Comparison of ENCODE assay signal across 25 cellular contexts in the genomic region with DNA sequence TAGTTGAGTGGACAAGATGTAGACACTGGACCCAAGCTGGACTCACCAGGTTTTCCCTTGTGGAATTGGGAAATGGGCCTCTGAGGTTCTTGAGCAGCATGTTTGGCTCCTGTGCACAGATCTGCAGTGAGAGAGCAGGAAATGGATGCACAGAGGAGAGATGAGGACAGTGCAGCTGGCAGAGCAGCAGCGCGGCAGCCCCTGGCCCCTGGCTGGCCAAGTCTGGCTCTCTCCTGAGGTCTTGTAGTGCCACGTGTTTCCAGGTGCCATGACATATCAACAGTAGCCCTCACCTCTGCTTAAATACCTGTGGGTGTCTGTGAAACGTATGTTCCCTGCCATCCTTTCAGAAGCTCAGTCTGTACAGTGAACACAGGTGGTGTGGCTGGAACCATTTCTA.
"Had no signal": no experiment of that assay in that cellular context is flagged by ENCODE, and none has a peak within 500 bp of the region (broad histone marks: within the 10 kb centered on the region; RNA-seq: fewer than 3 reads in every experiment).

No MANE protein-coding gene starts in this region.

- H3K9me3 Mint-ChIP-seq: activated CD8-positive, alpha-beta T cell treated with anti-CD3 and anti-CD28 coated beads for 36 hours; activated naive CD4-positive, alpha-beta T cell treated with anti-CD3 and anti-CD28 coated beads, Interleukin-2, amount 10 ng/mL, durations not matched to agents 7 days and 5 days; dendritic cell treated with granulocyte-macrophage colony-stimulating factor and Interleukin-4, amounts not matched to agents 40 ng/mL and 50 ng/mL, for 4 days; natural killer cell; type B pancreatic cell had no signal

- H3K27ac ChIP-seq: esophagus muscularis mucosa, heart right ventricle, sigmoid colon, testis had no signal

- H3K27me3 ChIP-seq: esophagus muscularis mucosa, heart right ventricle, sigmoid colon, testis had no signal

- H3K27me3 Mint-ChIP-seq: progenitor cell of endocrine pancreas had no signal

- H3K4me1 ChIP-seq: testis had no signal

- H3K36me3 Mint-ChIP-seq: activated naive CD4-positive, alpha-beta T cell treated with anti-CD3 and anti-CD28 coated beads, Interleukin-2, amount 10 ng/mL, durations not matched to agents 7 days and 5 days; natural killer cell; type B pancreatic cell had no signal

- H3K9me3 ChIP-seq: esophagus muscularis mucosa, heart right ventricle, sigmoid colon, testis had no signal

- H3K4me2 ChIP-seq: smooth muscle cell had no signal

- H3K27ac Mint-ChIP-seq: activated CD4-positive, alpha-beta T cell treated with anti-CD3 and anti-CD28 coated beads, Interleukin-2, amount 10 ng/mL, durations not matched to agents 24 days and 14 days; activated CD8-positive, alpha-beta memory T cell treated with anti-CD3 and anti-CD28 coated beads, Interleukin-2, amount 10 ng/mL, durations not matched to agents 7 days and 5 days; activated CD8-positive, alpha-beta T cell treated with anti-CD3 and anti-CD28 coated beads for 36 hours; activated naive CD4-positive, alpha-beta T cell treated with anti-CD3 and anti-CD28 coated beads, Interleukin-2, amount 10 ng/mL, durations not matched to agents 7 days and 5 days; dendritic cell treated with granulocyte-macrophage colony-stimulating factor and Interleukin-4, amounts not matched to agents 40 ng/mL and 50 ng/mL, for 4 days; natural killer cell; progenitor cell of endocrine pancreas; type B pancreatic cell had no signal

- H3K4me3 Mint-ChIP-seq: activated CD4-positive, alpha-beta T cell treated with anti-CD3 and anti-CD28 coated beads, Interleukin-2, amount 10 ng/mL, durations not matched to agents 24 days and 14 days; activated CD8-positive, alpha-beta memory T cell treated with anti-CD3 and anti-CD28 coated beads, Interleukin-2, amount 10 ng/mL, durations not matched to agents 7 days and 5 days; activated CD8-positive, alpha-beta T cell treated with anti-CD3 and anti-CD28 coated beads for 36 hours; activated naive CD4-positive, alpha-beta T cell treated with anti-CD3 and anti-CD28 coated beads, Interleukin-2, amount 10 ng/mL, durations not matched to agents 7 days and 5 days; dendritic cell treated with granulocyte-macrophage colony-stimulating factor and Interleukin-4, amounts not matched to agents 40 ng/mL and 50 ng/mL, for 4 days; natural killer cell; type B pancreatic cell had no signal

- DNase-seq: activated CD4-positive, alpha-beta T cell treated with anti-CD3 and anti-CD28 coated beads, Interleukin-2, amount 10 ng/mL, durations not matched to agents 24 days and 14 days; activated CD8-positive, alpha-beta memory T cell treated with anti-CD3 and anti-CD28 coated beads, Interleukin-2, amount 10 ng/mL, durations not matched to agents 7 days and 5 days; activated CD8-positive, alpha-beta T cell treated with anti-CD3 and anti-CD28 coated beads for 36 hours; activated effector memory CD4-positive, alpha-beta T cell treated with anti-CD3 and anti-CD28 coated beads, Interleukin-2, amount 50 U/mL, for 16 hours; activated naive CD4-positive, alpha-beta T cell treated with anti-CD3 and anti-CD28 coated beads, Interleukin-2, amount 10 ng/mL, durations not matched to agents 7 days and 5 days; activated T-cell treated with anti-CD3 and anti-CD28 coated beads for 4 hours; amygdala; effector CD8-positive, alpha-beta T cell; heart right ventricle; islet precursor cell; midbrain; natural killer cell; retina; sigmoid colon; stimulated activated CD4-positive, alpha-beta T cell treated with anti-CD3 and anti-CD28 coated beads, Interleukin-2, amount 100 ng/mL, for 48 hours; stimulated activated CD8-positive, alpha-beta memory T cell treated with anti-CD3 and anti-CD28 coated beads, Interleukin-4, amount 100 ng/mL, for 48 hours; stimulated activated naive CD4-positive, alpha-beta T cell; SW 1271; testis had no signal

- H3K4me3 ChIP-seq: esophagus muscularis mucosa, heart right ventricle, lung, sigmoid colon, smooth muscle cell, testis had no signal

- H3K36me3 ChIP-seq: esophagus muscularis mucosa, heart right ventricle, sigmoid colon had no signal
